ENCODE assay signal across 8 cellular contexts in genomic region chr11:69292221-69292648, GRCh38. TPM values are rescaled to one million over a fixed set of nuclear protein-coding genes. Genes with fewer than 3 reads are reported as not detected.
DNase-seq lines count a peak whose midpoint lies in the region; ATAC-seq and TF ChIP-seq lines count a peak whose summit lies in the region.

No MANE protein-coding gene starts in this region.

- peak; percentile 41 for DNase-seq in GM12865 (ENCODE audit: low read depth)
- peak; percentile 40 for DNase-seq in T follicular helper cell (ENCODE audit: low read depth)
- no peak for DNase-seq in mesothelial cell of epicardium (ENCODE audit: low spot score in 2 of 2, unreplicated experiment in 2 of 2)
- DNase-seq in COLO668 (lab: John Stamatoyannopoulos, UW; ENCODE audit: unreplicated experiment), result no peak
- DNase-seq in COR-L47 (lab: John Stamatoyannopoulos, UW), result no peak

- H3K9me3 Mint-ChIP-seq in brain, result peaks cover 0 to 8% (median 0%) of the 10 kb centered on the region in 5 experiments
- H3K9me3 Mint-ChIP-seq in mesothelial cell of epicardium, result no peaks in the 10 kb centered on the region
- no peaks in the 10 kb centered on the region for H3K9me3 Mint-ChIP-seq in stimulated activated memory B cell treated with anti-CD40 and anti-IgM and Interleukin-4, amounts not matched to agents 10 μg/mL and 1 μg/mL and 100 μg/mL, for 72 hours

- H3K4me1 Mint-ChIP-seq in brain, result peaks cover 12% of the 10 kb centered on the region
- peaks cover 12% of the 10 kb centered on the region for H3K4me1 Mint-ChIP-seq in mesothelial cell of epicardium
- H3K4me1 Mint-ChIP-seq in stimulated activated memory B cell treated with anti-CD40 and anti-IgM and Interleukin-4, amounts not matched to agents 10 μg/mL and 1 μg/mL and 100 μg/mL, for 72 hours, result peaks cover 41% of the 10 kb centered on the region

- peaks cover 10% of the 10 kb centered on the region for H3K27me3 Mint-ChIP-seq in brain
- no peaks in the 10 kb centered on the region for H3K27me3 Mint-ChIP-seq in mesothelial cell of epicardium (ENCODE audit: low read depth)
- H3K27me3 Mint-ChIP-seq in stimulated activated memory B cell treated with anti-CD40 and anti-IgM and Interleukin-4, amounts not matched to agents 10 μg/mL and 1 μg/mL and 100 μg/mL, for 72 hours, result no peaks in the 10 kb centered on the region

- no peak for ATAC-seq in stimulated activated memory B cell treated with anti-CD40 and anti-IgM and Interleukin-4, amounts not matched to agents 10 μg/mL and 1 μg/mL and 100 μg/mL, for 72 hours
- ATAC-seq in GM21515 (IDR thresholded peaks at IDR 0.05; ENCODE audit: unreplicated experiment), result no peak

- peak; percentile 92 for TF ChIP-seq CTCF in GM12865 (IDR thresholded peaks at IDR 0.05; ENCODE audit: insufficient read depth, low read depth, low read length, missing control alignments)
- TF ChIP-seq CTCF in brain (conservative IDR thresholded peaks at IDR 0.05), result peak; percentile 40 to 63
- peak; percentile 48 for TF ChIP-seq CTCF in mesothelial cell of epicardium (IDR thresholded peaks at IDR 0.05; ENCODE audit: unreplicated experiment)

- H3K4me3 ChIP-seq in GM12865 (ENCODE audit: low read depth, low read length), result no peak overlapping the region

- H3K4me3 Mint-ChIP-seq in brain (no peak overlapping the region), mesothelial cell of epicardium (no peak overlapping the region)
- H3K4me3 Mint-ChIP-seq in stimulated activated memory B cell treated with anti-CD40 and anti-IgM and Interleukin-4, amounts not matched to agents 10 μg/mL and 1 μg/mL and 100 μg/mL, for 72 hours, result no peak overlapping the region

- H3K27ac Mint-ChIP-seq in brain (no peak overlapping the region), mesothelial cell of epicardium (no peak overlapping the region)
- no peak overlapping the region for H3K27ac Mint-ChIP-seq in stimulated activated memory B cell treated with anti-CD40 and anti-IgM and Interleukin-4, amounts not matched to agents 10 μg/mL and 1 μg/mL and 100 μg/mL, for 72 hours

- no peaks in the 10 kb centered on the region for H3K36me3 Mint-ChIP-seq in brain
- no peaks in the 10 kb centered on the region for H3K36me3 Mint-ChIP-seq in mesothelial cell of epicardium
- no peaks in the 10 kb centered on the region for H3K36me3 Mint-ChIP-seq in stimulated activated memory B cell treated with anti-CD40 and anti-IgM and Interleukin-4, amounts not matched to agents 10 μg/mL and 1 μg/mL and 100 μg/mL, for 72 hours

RNA-seq across cellular contexts. Expression of gene MYEOV, which starts 1.7 kb away (rescaled TPM):
- not detected for polyA plus RNA-seq in brain (ENCODE audit: insufficient read depth, low read depth, low replicate concordance)
- total RNA-seq in mesothelial cell of epicardium, result 1.9 to 2.6 TPM (median 2.1 TPM) in 3 replicates

Comparison
In these comparisons a context has a peak if more than half of its experiments do, and no peak if none do; other contexts are left out.
1. DNase-seq: peak in GM12865 (single experiment) and T follicular helper cell (single experiment); none in mesothelial cell of epicardium (0 of 2), COLO668 (single experiment) and COR-L47 (single experiment).
2. Peak in every context shown above with its lines, with median percentiles within 50 percentile points of each other: CTCF ChIP-seq.